ENCODE assay signal across 25 cellular contexts in genomic region chr6:136897071-136897470, GRCh38. TPM values are rescaled to one million over a fixed set of nuclear protein-coding genes. Genes with fewer than 3 reads are reported as not detected.
"Had no signal": no experiment of that assay in that cellular context is flagged by ENCODE, and none has a peak within 500 bp of the region (broad histone marks: within the 10 kb centered on the region; RNA-seq: fewer than 3 reads in every experiment).

No MANE protein-coding gene starts in this region.

- H3K27me3 ChIP-seq: brain microvascular endothelial cell, cardiac muscle cell had no signal

- ATAC-seq: activated CD4-positive, alpha-beta T cell treated with anti-CD3 and anti-CD28 coated beads for 36 hours; activated T-helper 17 cell treated with anti-CD3 and anti-CD28 coated beads, Interleukin-2, amount 50 U/mL, for 72 hours had no signal

- H3K36me3 ChIP-seq: brain microvascular endothelial cell, cardiac muscle cell, WERI-Rb-1 had no signal

- H3K4me3 ChIP-seq: cardiac muscle cell had no signal

- DNase-seq: activated CD4-positive, alpha-beta memory T cell treated with anti-CD3 and anti-CD28 coated beads, Interleukin-2, amount 10 ng/mL, durations not matched to agents 7 days and 5 days; activated CD4-positive, alpha-beta T cell treated with anti-CD3 and anti-CD28 coated beads for 36 hours; activated CD4-positive, alpha-beta T cell treated with anti-CD3 and anti-CD28 coated beads, Interleukin-2, amount 50 U/mL, for 1 hour; activated gamma-delta T cell; activated naive CD4-positive, alpha-beta T cell treated with anti-CD3 and anti-CD28 coated beads for 36 hours; activated naive CD8-positive, alpha-beta T cell treated with anti-CD3 and anti-CD28 coated beads for 36 hours; activated T-cell treated with anti-CD3 and anti-CD28 coated beads for 4 hours; activated T-cell treated with anti-CD3 and anti-CD28 coated beads, Interleukin-2, amount 50 U/mL, for 48 hours; brain microvascular endothelial cell; KG1; NCI-H1105; NCI-H1436; NCI-H187 treated with DMSO at 0.1 percent for 48 hours; NCI-H510A treated with DMSO at 0.1 percent for 48 hours; NCI-H82; SHP77 treated with DMSO at 0.1 percent for 48 hours; T-helper 2 cell; WERI-Rb-1 had no signal

- FAIRE-seq: RCC 7860 had no signal

- H3K27ac ChIP-seq: brain microvascular endothelial cell, cardiac muscle cell, WERI-Rb-1 had no signal

RNA-seq across cellular contexts. Expression of gene SLC35D3, which starts 25.0 kb away (rescaled TPM):
- total RNA-seq: activated CD4-positive, alpha-beta T cell treated with anti-CD3 and anti-CD28 coated beads for 36 hours; activated CD8-positive, alpha-beta memory T cell treated with anti-CD3 and anti-CD28 coated beads for 36 hours; activated naive CD4-positive, alpha-beta T cell treated with anti-CD3 and anti-CD28 coated beads for 36 hours; activated naive CD8-positive, alpha-beta T cell treated with anti-CD3 and anti-CD28 coated beads for 36 hours; LHCN-M2; MCF 10A; SK-MEL-5 had no signal
